28 cellular contexts compared by ENCODE assay signal in the genomic region with DNA sequence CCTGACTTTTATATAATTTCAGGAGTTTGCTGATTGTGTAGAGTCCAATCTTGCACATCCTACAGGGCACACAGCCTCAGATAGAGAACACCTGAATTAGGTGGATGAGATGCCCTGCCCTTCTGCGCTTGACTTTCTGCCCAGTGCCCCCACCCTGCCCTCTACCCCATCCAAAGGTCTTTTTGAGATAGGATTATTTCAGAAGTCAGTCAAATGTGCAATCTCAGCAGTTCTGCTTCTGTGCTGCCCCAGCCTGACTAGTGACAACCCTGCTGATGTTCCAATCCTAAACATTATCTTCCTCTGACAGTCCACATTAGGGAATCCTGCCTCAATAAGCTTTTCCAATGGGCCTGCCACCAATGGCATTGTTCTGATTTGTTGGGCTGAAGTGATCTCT.
"Had no signal": no experiment of that assay in that cellular context is flagged by ENCODE, and none has a peak within 500 bp of the region (broad histone marks: within the 10 kb centered on the region; RNA-seq: fewer than 3 reads in every experiment).

No MANE protein-coding gene starts in this region.

- H3K4me1 Mint-ChIP-seq: naive thymus-derived CD8-positive, alpha-beta T cell; neural crest cell; stimulated activated effector memory CD8-positive, alpha-beta T cell treated with anti-CD3 and anti-CD28 coated beads, Interleukin-12 subunit alpha, Interleukin-12 subunit beta, amount 100 ng/mL, for 72 hours had no signal

- H3K27ac Mint-ChIP-seq: nephron; stimulated activated effector memory CD8-positive, alpha-beta T cell treated with anti-CD3 and anti-CD28 coated beads, Interleukin-12 subunit alpha, Interleukin-12 subunit beta, amount 100 ng/mL, for 72 hours; stimulated activated naive CD8-positive, alpha-beta T cell treated with anti-CD3 and anti-CD28 coated beads, Interleukin-15, Interleukin-2, amounts not matched to agents 100 ng/mL and 50 ng/mL, for 24 hours had no signal

- H3K4me3 Mint-ChIP-seq: naive thymus-derived CD8-positive, alpha-beta T cell; nephron; neural crest cell; stimulated activated effector memory CD8-positive, alpha-beta T cell treated with anti-CD3 and anti-CD28 coated beads, Interleukin-12 subunit alpha, Interleukin-12 subunit beta, amount 100 ng/mL, for 72 hours; stimulated activated naive CD8-positive, alpha-beta T cell treated with anti-CD3 and anti-CD28 coated beads, Interleukin-15, Interleukin-2, amounts not matched to agents 100 ng/mL and 50 ng/mL, for 24 hours had no signal

- H3K27ac ChIP-seq: left lung, neutrophil, parathyroid adenoma, right atrium auricular region, skin epidermis, spleen, suprapubic skin, thoracic aorta, tibial artery, upper lobe of right lung, uterus had no signal

- H3K27me3 Mint-ChIP-seq: stimulated activated naive CD8-positive, alpha-beta T cell treated with anti-CD3 and anti-CD28 coated beads, Interleukin-15, Interleukin-2, amounts not matched to agents 100 ng/mL and 50 ng/mL, for 24 hours had no signal

- H2AFZ ChIP-seq: parathyroid adenoma had no signal

- DNase-seq: head of caudate nucleus; hippocampal formation; kidney glomerular epithelial cell; left cardiac atrium; left lung; midbrain; naive thymus-derived CD8-positive, alpha-beta T cell; occipital lobe; spleen; stimulated activated CD4-positive, alpha-beta T cell treated with anti-CD3 and anti-CD28 coated beads, Interleukin-4, amount 100 ng/mL, for 24 hours; stimulated activated naive CD4-positive, alpha-beta T cell; tibial artery; trophoblast cell; upper lobe of right lung; uterus had no signal

- H3K36me3 ChIP-seq: left lung, neutrophil, right atrium auricular region, spleen, suprapubic skin, thoracic aorta, tibial artery, upper lobe of right lung, uterus had no signal

- H3K9me3 Mint-ChIP-seq: naive thymus-derived CD8-positive, alpha-beta T cell; nephron; stimulated activated effector memory CD8-positive, alpha-beta T cell treated with anti-CD3 and anti-CD28 coated beads, Interleukin-12 subunit alpha, Interleukin-12 subunit beta, amount 100 ng/mL, for 72 hours; stimulated activated naive CD8-positive, alpha-beta T cell treated with anti-CD3 and anti-CD28 coated beads, Interleukin-15, Interleukin-2, amounts not matched to agents 100 ng/mL and 50 ng/mL, for 24 hours had no signal

- ATAC-seq: left cardiac atrium; left lung; naive thymus-derived CD8-positive, alpha-beta T cell; sciatic nerve; stimulated activated effector memory CD8-positive, alpha-beta T cell treated with anti-CD3 and anti-CD28 coated beads, Interleukin-12 subunit alpha, Interleukin-12 subunit beta, amount 100 ng/mL, for 72 hours; upper lobe of right lung had no signal

- H3K36me3 Mint-ChIP-seq: naive thymus-derived CD8-positive, alpha-beta T cell; stimulated activated effector memory CD8-positive, alpha-beta T cell treated with anti-CD3 and anti-CD28 coated beads, Interleukin-12 subunit alpha, Interleukin-12 subunit beta, amount 100 ng/mL, for 72 hours had no signal

- H3K9ac ChIP-seq: parathyroid adenoma had no signal

- H3K4me3 ChIP-seq: left lung, lung, right atrium auricular region, skin epidermis, spleen, suprapubic skin, thoracic aorta, tibial artery, upper lobe of right lung, uterus had no signal

- H3K79me2 ChIP-seq: parathyroid adenoma had no signal

- H3K4me1 ChIP-seq: left lung, parathyroid adenoma, right atrium auricular region, spleen, suprapubic skin, tibial artery, upper lobe of right lung, uterus had no signal

- H3K9me3 ChIP-seq: left lung, neutrophil, right atrium auricular region, spleen, suprapubic skin, thoracic aorta, tibial artery, upper lobe of right lung, uterus had no signal

- FAIRE-seq: keratinocyte had no signal

- H3K27me3 ChIP-seq: left lung, neutrophil, right atrium auricular region, suprapubic skin, tibial artery, upper lobe of right lung, uterus had no signal
